ENCODE assay signal across 17 cellular contexts in the genomic region with DNA sequence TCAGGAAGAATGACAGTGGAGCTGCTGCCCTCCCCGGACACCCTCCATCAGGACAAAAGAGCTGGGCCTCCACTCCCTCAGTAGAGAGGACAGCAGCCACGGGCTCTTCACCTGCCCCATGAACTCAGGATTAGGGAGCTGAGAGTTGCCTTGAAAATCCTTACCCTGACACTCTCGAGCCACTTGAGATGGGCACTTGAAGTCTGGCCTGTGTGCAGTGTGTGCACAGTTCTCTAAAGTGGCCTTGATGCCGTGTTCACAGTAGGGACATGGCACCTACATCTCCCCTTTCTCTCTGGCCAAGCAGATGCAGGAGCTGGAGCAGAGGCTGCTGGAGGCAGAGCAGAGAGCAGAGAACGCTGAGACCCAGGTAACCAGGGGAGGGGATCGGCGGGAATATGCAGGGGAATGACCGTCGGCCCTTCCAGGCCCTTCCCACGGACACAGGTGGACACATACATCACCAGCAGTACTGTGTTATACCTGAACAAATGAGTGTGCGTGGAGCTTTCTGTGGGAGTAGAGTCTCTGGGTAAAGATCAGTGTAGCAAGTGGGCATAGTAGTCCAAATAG.
"Had no signal": no experiment of that assay in that cellular context is flagged by ENCODE, and none has a peak within 500 bp of the region (broad histone marks: within the 10 kb centered on the region; RNA-seq: fewer than 3 reads in every experiment).

No MANE protein-coding gene starts in this region.

- H3K27ac ChIP-seq: brain microvascular endothelial cell, gastrocnemius medialis, pancreas, right lobe of liver, tibial nerve had no signal

- H3K4me1 Mint-ChIP-seq: activated CD4-positive, alpha-beta T cell treated with anti-CD3 and anti-CD28 coated beads, Interleukin-2, amount 10 ng/mL, durations not matched to agents 7 days and 5 days; naive thymus-derived CD4-positive, alpha-beta T cell; stimulated activated effector memory CD8-positive, alpha-beta T cell treated with anti-CD3 and anti-CD28 coated beads, Interleukin-12 subunit alpha, Interleukin-12 subunit beta, amount 100 ng/mL, for 72 hours had no signal

- H3K4me3 Mint-ChIP-seq: activated CD4-positive, alpha-beta T cell treated with anti-CD3 and anti-CD28 coated beads, Interleukin-2, amount 10 ng/mL, durations not matched to agents 7 days and 5 days; activated naive CD4-positive, alpha-beta T cell treated with anti-CD3 and anti-CD28 coated beads for 36 hours; activated T-cell treated with anti-CD3 and anti-CD28 coated beads, Interleukin-2, amount 50 U/mL, for 4 hours; naive thymus-derived CD4-positive, alpha-beta T cell; stimulated activated effector memory CD8-positive, alpha-beta T cell treated with anti-CD3 and anti-CD28 coated beads, Interleukin-12 subunit alpha, Interleukin-12 subunit beta, amount 100 ng/mL, for 72 hours had no signal

- DNase-seq: activated CD4-positive, alpha-beta T cell treated with anti-CD3 and anti-CD28 coated beads, Interleukin-2, amount 10 ng/mL, durations not matched to agents 7 days and 5 days; activated CD8-positive, alpha-beta memory T cell treated with anti-CD3 and anti-CD28 coated beads, Interleukin-2, amount 50 U/mL, for 4 hours; activated naive CD4-positive, alpha-beta T cell treated with anti-CD3 and anti-CD28 coated beads for 36 hours; activated T-cell treated with anti-CD3 and anti-CD28 coated beads, Interleukin-2, amount 50 U/mL, for 4 hours; anterior cingulate cortex; brain microvascular endothelial cell; cortex of kidney; effector CD4-positive, alpha-beta T cell; gastrocnemius medialis; head of caudate nucleus; naive thymus-derived CD4-positive, alpha-beta T cell; right lobe of liver; stimulated activated CD4-positive, alpha-beta T cell treated with anti-CD3 and anti-CD28 coated beads, Interleukin-4, amount 100 ng/mL, for 24 hours had no signal

- ATAC-seq: activated CD4-positive, CD25-positive, alpha-beta regulatory T cell treated with anti-CD3 and anti-CD28 coated beads, Interleukin-2, amount 50 U/mL, for 24 hours; activated T-cell treated with anti-CD3 and anti-CD28 coated beads, Interleukin-2, amount 50 U/mL, for 4 hours; gastrocnemius medialis; naive thymus-derived CD4-positive, alpha-beta T cell; pancreas; right lobe of liver; stimulated activated effector memory CD8-positive, alpha-beta T cell treated with anti-CD3 and anti-CD28 coated beads, Interleukin-12 subunit alpha, Interleukin-12 subunit beta, amount 100 ng/mL, for 72 hours had no signal

- H3K9me3 ChIP-seq: gastrocnemius medialis, pancreas, right lobe of liver, tibial nerve had no signal

- H3K36me3 ChIP-seq: brain microvascular endothelial cell, gastrocnemius medialis, right lobe of liver, tibial nerve had no signal

- H3K27me3 ChIP-seq: brain microvascular endothelial cell, gastrocnemius medialis, pancreas, right lobe of liver, tibial nerve had no signal

- H3K36me3 Mint-ChIP-seq: naive thymus-derived CD4-positive, alpha-beta T cell; stimulated activated effector memory CD8-positive, alpha-beta T cell treated with anti-CD3 and anti-CD28 coated beads, Interleukin-12 subunit alpha, Interleukin-12 subunit beta, amount 100 ng/mL, for 72 hours had no signal

- H3K4me1 ChIP-seq: pancreas, right lobe of liver, tibial nerve had no signal

- H3K27ac Mint-ChIP-seq: activated CD4-positive, alpha-beta T cell treated with anti-CD3 and anti-CD28 coated beads, Interleukin-2, amount 10 ng/mL, durations not matched to agents 7 days and 5 days; activated naive CD4-positive, alpha-beta T cell treated with anti-CD3 and anti-CD28 coated beads for 36 hours; naive thymus-derived CD4-positive, alpha-beta T cell; stimulated activated effector memory CD8-positive, alpha-beta T cell treated with anti-CD3 and anti-CD28 coated beads, Interleukin-12 subunit alpha, Interleukin-12 subunit beta, amount 100 ng/mL, for 72 hours had no signal

- H3K9me3 Mint-ChIP-seq: activated CD4-positive, alpha-beta T cell treated with anti-CD3 and anti-CD28 coated beads, Interleukin-2, amount 10 ng/mL, durations not matched to agents 7 days and 5 days; activated naive CD4-positive, alpha-beta T cell treated with anti-CD3 and anti-CD28 coated beads for 36 hours; activated T-cell treated with anti-CD3 and anti-CD28 coated beads, Interleukin-2, amount 50 U/mL, for 4 hours; naive thymus-derived CD4-positive, alpha-beta T cell; stimulated activated effector memory CD8-positive, alpha-beta T cell treated with anti-CD3 and anti-CD28 coated beads, Interleukin-12 subunit alpha, Interleukin-12 subunit beta, amount 100 ng/mL, for 72 hours had no signal

- H3K4me3 ChIP-seq: gastrocnemius medialis, pancreas, right lobe of liver, tibial nerve had no signal
